14 cellular contexts compared by ENCODE assay signal in genomic region chr4:38371391-38371851, GRCh38.
DNase-seq lines count a peak whose midpoint lies in the region; ATAC-seq, FAIRE-seq and TF ChIP-seq lines count a peak whose summit lies in the region.
"Had no signal": no experiment of that assay in that cellular context is flagged by ENCODE, and none has a peak within 500 bp of the region (broad histone marks: within the 10 kb centered on the region; RNA-seq: fewer than 3 reads in every experiment).

No MANE protein-coding gene starts in this region.

- ATAC-seq in body of pancreas, result peak; percentile 15
- ATAC-seq in HG03460 (IDR thresholded peaks at IDR 0.05; ENCODE audit: unreplicated experiment), result no peak
- ATAC-seq: left lobe of liver had no signal

- FAIRE-seq in HTR-8/SVneo (lab: Jason Lieb, UNC), result peak; percentile 4

- no peak for TF ChIP-seq POLR2A in body of pancreas (IDR thresholded peaks at IDR 0.05)

- intact Hi-C loops in body of pancreas (cut with DNase I), result no loop called here

- H3K27ac ChIP-seq in body of pancreas, result no peak overlapping the region

- DNase-seq in ACHN (peak; percentile 9), HTR-8/SVneo (ENCODE audit: insufficient read length, low spot score) (no peak), body of pancreas (no peak), kidney tubule cell (ENCODE audit: low spot score) (peak; percentile 87), cerebellar nuclear complex (lab: John Stamatoyannopoulos, UW) (no peak), COLO829 (ENCODE audit: low spot score) (no peak), Ammon's horn (ENCODE audit: low spot score) (no peak)
- DNase-seq: activated CD4-positive, alpha-beta memory T cell treated with anti-CD3 and anti-CD28 coated beads for 36 hours; activated naive CD4-positive, alpha-beta T cell; AML-193; KG1; occipital lobe had no signal

- no peaks in the 10 kb centered on the region for H3K9me3 ChIP-seq in body of pancreas

- no peaks in the 10 kb centered on the region for H3K4me1 ChIP-seq in body of pancreas

- in situ Hi-C loops in ACHN (cut with HindIII; ENCODE audit: low pct_ligation_motif_present, low pct_unique_long_range_greater_than_20kb, low sequenced_read_pairs), result no loop called here

- no peaks in the 10 kb centered on the region for H3K27me3 ChIP-seq in body of pancreas

- TF ChIP-seq CTCF in body of pancreas (IDR thresholded peaks at IDR 0.05), result no peak

- H3K36me3 ChIP-seq in body of pancreas (replicated peaks in 1 of 2; ENCODE audit: insufficient read depth in 1 of 2, low read depth in 2 of 2), result no peaks in the 10 kb centered on the region

- H3K4me3 ChIP-seq in body of pancreas, result no peak overlapping the region

Comparison
In these comparisons a context has a peak if more than half of its experiments do, and no peak if none do; other contexts are left out.
1. DNase-seq: peak in ACHN (single experiment) and kidney tubule cell (single experiment); none in HTR-8/SVneo (single experiment), body of pancreas (0 of 4), cerebellar nuclear complex (0 of 2), COLO829 (single experiment) and Ammon's horn (single experiment).